Comparison of ENCODE assay signal across 8 cellular contexts in genomic region chr14:76761198-76761848, GRCh38. TPM values are rescaled to one million over a fixed set of nuclear protein-coding genes. Genes with fewer than 3 reads are reported as not detected.
DNase-seq lines count a peak whose midpoint lies in the region; ATAC-seq and TF ChIP-seq lines count a peak whose summit lies in the region.

TSS of gene VASH1 (plus strand) at chr14:76761468. CDS start at chr14:76762822, 1,354 bp downstream.

- intact Hi-C loops in esophagus squamous epithelium (cut with DNase I): no loop called here

- no peaks in the 10 kb centered on the region for H3K27me3 ChIP-seq in AG04450 (ENCODE audit: control insufficient read depth, insufficient read depth, low read length)
- H3K27me3 ChIP-seq in esophagus squamous epithelium: peaks cover 0 to 38% (median 0%) of the 10 kb centered on the region in 4 donors

- WGBS in esophagus squamous epithelium, 2 donors: 0 to 6% methylated on average over 4 to 6 of the region's 76 CpGs

- POLR2A ChIA-PET in AG04450 (lab: Yijun Ruan, JAX): interaction anchor here (1.4 kb wide), 1 partner anchor 51 kb away, joined by 3 read pairs; the partner anchor contains the start of gene ANGEL1

- peak within 1 kb of the TSS; percentile 73 for H3K4me3 ChIP-seq in AG04450 (ENCODE audit: low read depth, low read length)
- H3K4me3 ChIP-seq in esophagus squamous epithelium: peak within 1 kb of the TSS; percentile 50 to 84 (median 63)

- no peaks in the 10 kb centered on the region for H3K36me3 ChIP-seq in esophagus squamous epithelium

- CTCF ChIA-PET in AG04450 (lab: Charles Lee): no interaction called here

- no peaks in the 10 kb centered on the region; the same call in 1 of the 2 replicates for H3K9me3 ChIP-seq in AG04450 (ENCODE audit: control insufficient read depth, insufficient read depth, low read length)
- no peaks in the 10 kb centered on the region for H3K9me3 ChIP-seq in esophagus squamous epithelium

- ATAC-seq in GM18868 (IDR thresholded peaks at IDR 0.05; ENCODE audit: unreplicated experiment) (peak; percentile 76), HG03108 (IDR thresholded peaks at IDR 0.05; ENCODE audit: unreplicated experiment) (peak; percentile 78)

- peak within 1 kb of the TSS; percentile 3 for H3K27ac ChIP-seq in AG04450 (ENCODE audit: low read depth, low read length)
- H3K27ac ChIP-seq in esophagus squamous epithelium: peak within 1 kb of the TSS; percentile 52 to 89 (median 70)

- TF ChIP-seq CTCF in AG04450 (IDR thresholded peaks at IDR 0.05; ENCODE audit: low read depth, low read length) (no peak), esophagus squamous epithelium (IDR thresholded peaks at IDR 0.05) (no peak)

- peak in 2 of 4 donors; percentile 35 to 38 for TF ChIP-seq POLR2A in esophagus squamous epithelium (IDR thresholded peaks at IDR 0.05)

- H3K4me1 ChIP-seq in esophagus squamous epithelium: peaks cover 0 to 53% (median 27%) of the 10 kb centered on the region in 3 donors

- DNase-seq in AG04450 (ENCODE audit: low read depth, low spot score) (peak; percentile 29), NCI-H774 (lab: John Stamatoyannopoulos, UW) (peak; percentile 18), activated T-helper 1 cell treated with Interleukin-2 at 50 U/mL for 16 hours (ENCODE audit: low read depth) (peak; percentile 25), esophagus squamous epithelium (lab: John Stamatoyannopoulos, UW) (no peak), mucosa of gallbladder (ENCODE audit: low spot score) (no peak)
- peak; percentile 48 for DNase-seq in stimulated activated CD8-positive, alpha-beta memory T cell treated with anti-CD3 and anti-CD28 coated beads, Interleukin-7, amount 100 ng/mL, for 48 hours (ENCODE audit: extremely low read depth in 1 of 2, low read depth in 1 of 2)

RNA-seq across cellular contexts. Expression of gene VASH1, which starts in this region (rescaled TPM):
- 5.0 and 6.0 TPM in 2 replicates for polyA plus RNA-seq in AG04450 (2011; rRNA removed)
- polyA minus RNA-seq in AG04450 (2011; rRNA and poly(A)+ RNA removed): 7.2 and 8.5 TPM in 2 replicates
- total RNA-seq in esophagus squamous epithelium: 1 to 10 TPM; 1.3 to 5.7 (median 3.0) TPM
- 18.4 TPM for total RNA-seq in mucosa of gallbladder

Comparison
In these comparisons a context has a peak if more than half of its experiments do, and no peak if none do; other contexts are left out.
1. DNase-seq: peak in AG04450 (single experiment), NCI-H774 (single experiment), activated T-helper 1 cell treated with Interleukin-2 at 50 U/mL for 16 hours (single experiment) and stimulated activated CD8-positive, alpha-beta memory T cell treated with anti-CD3 and anti-CD28 coated beads, Interleukin-7, amount 100 ng/mL, for 48 hours (2 of 2); none in esophagus squamous epithelium (single experiment) and mucosa of gallbladder (single experiment).